Comparison of ENCODE assay signal across 14 cellular contexts in the genomic region with DNA sequence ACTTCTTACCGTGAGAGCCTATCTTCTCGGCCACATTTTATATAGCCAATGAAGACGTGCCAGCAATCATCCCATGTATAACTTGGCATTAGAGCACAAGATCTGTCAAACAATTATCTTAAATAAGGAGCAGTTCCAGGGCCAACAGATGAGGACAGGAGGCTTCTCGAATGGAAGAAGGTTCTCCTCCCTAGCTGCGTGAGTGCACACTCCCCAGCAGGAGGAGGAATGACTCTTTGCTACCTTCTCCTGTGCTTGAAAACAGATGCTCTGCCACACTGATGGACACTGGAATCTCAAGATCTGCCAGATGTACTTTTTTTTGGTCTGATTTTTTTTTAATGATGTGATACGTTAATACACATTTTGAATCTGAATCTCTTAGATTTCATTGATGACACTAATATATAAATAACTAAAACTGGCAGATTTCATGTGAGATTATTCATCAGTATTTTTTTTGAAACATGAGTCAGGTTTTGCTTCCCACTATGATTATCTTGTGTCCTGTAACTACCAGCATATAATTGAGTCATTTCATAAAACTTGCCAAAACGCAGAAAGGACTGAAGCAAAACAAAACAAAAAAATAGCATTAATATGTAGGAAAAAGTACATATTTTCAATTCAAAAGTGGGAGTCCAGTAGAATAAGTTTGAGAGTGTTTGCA. TPM values are rescaled to one million over a fixed set of nuclear protein-coding genes. Genes with fewer than 3 reads are reported as not detected.
A peak's percentile ranks its signal among the peaks of the same experiment; 100 is the strongest.
DNase-seq lines count a peak whose midpoint lies in the region; ATAC-seq, FAIRE-seq and TF ChIP-seq lines count a peak whose summit lies in the region.
"Had no signal": no experiment of that assay in that cellular context is flagged by ENCODE, and none has a peak within 500 bp of the region (broad histone marks: within the 10 kb centered on the region; RNA-seq: fewer than 3 reads in every experiment).

No MANE protein-coding gene starts in this region.

- peaks cover 2% of the 10 kb centered on the region for H3K4me1 Mint-ChIP-seq in astrocyte (ENCODE audit: low read depth, unreplicated experiment)
- H3K4me1 Mint-ChIP-seq in activated CD4-positive, alpha-beta T cell treated with anti-CD3 and anti-CD28 coated beads for 36 hours = peaks cover 2% of the 10 kb centered on the region

- H3K4me2 ChIP-seq in HCT116 (ENCODE audit: low read length) = no peak overlapping the region
- peak overlapping the region; percentile 67 for H3K4me2 ChIP-seq in astrocyte (ENCODE audit: low read length)

- no TSS peak for BruUV-seq in HCT116 (replicated peaks; lab: Mats Ljungman, UMichigan)

- FAIRE-seq in astrocyte (lab: Jason Lieb, UNC) = no peak

- H3K4me3 Mint-ChIP-seq in astrocyte (ENCODE audit: unreplicated experiment) = no peak overlapping the region
- H3K4me3 Mint-ChIP-seq in activated CD4-positive, alpha-beta T cell treated with anti-CD3 and anti-CD28 coated beads for 36 hours = no peak overlapping the region

- H3K79me2 ChIP-seq in HCT116 (ENCODE audit: insufficient read depth, low read length) (no peaks in the 10 kb centered on the region), astrocyte (ENCODE audit: insufficient read depth, low read length) (no peaks in the 10 kb centered on the region)

- H3K27ac ChIP-seq in AG04450 (ENCODE audit: low read depth, low read length) (no peak overlapping the region), HCT116 (ENCODE audit: low read depth, low read length) (no peak overlapping the region), astrocyte (ENCODE audit: low read depth, low read length) (no peak overlapping the region), right cardiac atrium (ENCODE audit: low read length) (no peak overlapping the region)

- WGBS in right cardiac atrium = 56% methylated on average over 7 of the region's 7 CpGs

- H3K27me3 ChIP-seq in AG04450 (ENCODE audit: control insufficient read depth, insufficient read depth, low read length) (no peaks in the 10 kb centered on the region), HCT116 (ENCODE audit: insufficient read depth, low read length) (no peaks in the 10 kb centered on the region), astrocyte (ENCODE audit: insufficient read depth, low read length) (no peaks in the 10 kb centered on the region), right cardiac atrium (ENCODE audit: control insufficient read depth, insufficient read depth) (no peaks in the 10 kb centered on the region)

- no peaks in the 10 kb centered on the region for H3K9me2 ChIP-seq in HCT116 (ENCODE audit: insufficient read depth)

- POLR2A ChIA-PET in AG04450 (lab: Yijun Ruan, JAX) = interaction anchor here (0.7 kb wide), 2 partner anchors 156 to 333 kb away, joined by 3 to 4 read pairs; no protein-coding TSS in a partner anchor
- POLR2A ChIA-PET in HCT116 (lab: Charles Lee) = interaction anchor here (0.7 kb wide), 1 partner anchor 87 kb away, joined by 3 read pairs; no protein-coding TSS in a partner anchor
- POLR2A ChIA-PET in activated CD4-positive, alpha-beta T cell treated with anti-CD3 and anti-CD28 coated beads for 36 hours (lab: Charles Lee) = no interaction called here

- H2AFZ ChIP-seq in HCT116 (ENCODE audit: low read depth, low read length, poor library complexity, severe bottlenecking) = no peak overlapping the region
- no peak overlapping the region for H2AFZ ChIP-seq in astrocyte (ENCODE audit: low read depth, low read length)

- no peaks in the 10 kb centered on the region for H3K27me3 Mint-ChIP-seq in astrocyte (ENCODE audit: low read depth, unreplicated experiment)
- peaks cover 4% of the 10 kb centered on the region for H3K27me3 Mint-ChIP-seq in activated CD4-positive, alpha-beta T cell treated with anti-CD3 and anti-CD28 coated beads for 36 hours

- no peak for TF ChIP-seq POLR2A in HCT116 (IDR thresholded peaks at IDR 0.05; ENCODE audit: borderline replicate concordance, extremely low read depth, insufficient read depth, insufficient read length)

- H3K9ac ChIP-seq in HCT116 (ENCODE audit: low read length) (no peak overlapping the region), astrocyte (ENCODE audit: low read length) (no peak overlapping the region)

- DNase-seq in AG04450 (ENCODE audit: low read depth, low spot score) = no peak
- no peak for DNase-seq in HCT116 (ENCODE audit: low read depth, low spot score)
- peak; percentile 65 for DNase-seq in astrocyte (ENCODE audit: low read depth)
- no peak for DNase-seq in right cardiac atrium
- DNase-seq in activated CD4-positive, alpha-beta T cell treated with anti-CD3 and anti-CD28 coated beads for 36 hours = no peak
- DNase-seq in activated CD8-positive, alpha-beta memory T cell treated with anti-CD3 and anti-CD28 coated beads, Interleukin-2, amount 50 U/mL, for 48 hours = no peak
- no peak for DNase-seq in NCI-H774 (lab: John Stamatoyannopoulos, UW)
- DNase-seq: activated CD4-positive, alpha-beta T cell treated with anti-CD3 and anti-CD28 coated beads for 1 hour; DND-41; foreskin melanocyte; Karpas-422; OCI-M1; stimulated activated CD4-positive, alpha-beta T cell treated with anti-CD3 and anti-CD28 coated beads, Interleukin-2, amount 100 ng/mL, for 24 hours had no signal

- H3K9me3 ChIP-seq in AG04450 (ENCODE audit: control insufficient read depth, insufficient read depth, low read length) (no peaks in the 10 kb centered on the region), HCT116 (ENCODE audit: control insufficient read depth in 1 of 2, insufficient read depth in 1 of 2, low read depth in 1 of 2, low read length in 2 of 2) (no peaks in the 10 kb centered on the region), astrocyte (ENCODE audit: insufficient read depth, low read depth, low read length) (no peaks in the 10 kb centered on the region), right cardiac atrium (ENCODE audit: control insufficient read depth, low read length) (no peaks in the 10 kb centered on the region)

- peak; percentile 53; the same call in 1 of the 2 replicates for ATAC-seq in HCT116
- ATAC-seq in right cardiac atrium = peak; percentile 45 to 69
- no peak for ATAC-seq in activated CD4-positive, alpha-beta T cell treated with anti-CD3 and anti-CD28 coated beads for 36 hours
- no peak for ATAC-seq in HG03097 (IDR thresholded peaks at IDR 0.05; ENCODE audit: low FRiP score, unreplicated experiment)

- intact Hi-C loops in HCT116 (cut with micrococcal nuclease) (no loop called here), right cardiac atrium (cut with DNase I) (no loop called here)
- intact Hi-C loops in activated CD4-positive, alpha-beta T cell treated with anti-CD3 and anti-CD28 coated beads for 36 hours (cut with DNase I, micrococcal nuclease) = no loop called here

- H3K36me3 Mint-ChIP-seq in astrocyte (ENCODE audit: low read depth, unreplicated experiment) = no peaks in the 10 kb centered on the region
- H3K36me3 Mint-ChIP-seq in activated CD4-positive, alpha-beta T cell treated with anti-CD3 and anti-CD28 coated beads for 36 hours (ENCODE audit: low read depth) = no peaks in the 10 kb centered on the region

- no peaks in the 10 kb centered on the region for H4K20me1 ChIP-seq in HCT116 (ENCODE audit: insufficient read depth)
- no peaks in the 10 kb centered on the region for H4K20me1 ChIP-seq in astrocyte (ENCODE audit: insufficient read depth, low read length)

- CTCF ChIA-PET in AG04450 (lab: Charles Lee) = interaction anchor here (0.7 to 1.4 kb wide), 4 partner anchors 24 to 343 kb away, joined by 3 to 4 read pairs (median 3); no protein-coding TSS in a partner anchor
- CTCF ChIA-PET in HCT116 (lab: Charles Lee) = no interaction called here
- CTCF ChIA-PET in activated CD4-positive, alpha-beta T cell treated with anti-CD3 and anti-CD28 coated beads for 36 hours (lab: Charles Lee) = no interaction called here

- H3K36me3 ChIP-seq in HCT116 (ENCODE audit: control insufficient read depth in 1 of 2, insufficient read depth in 2 of 2, low read length in 2 of 2) (no peaks in the 10 kb centered on the region), astrocyte (ENCODE audit: insufficient read depth, low read length) (no peaks in the 10 kb centered on the region)

- H3K27ac Mint-ChIP-seq in astrocyte (ENCODE audit: unreplicated experiment) = no peak overlapping the region
- no peak overlapping the region for H3K27ac Mint-ChIP-seq in activated CD4-positive, alpha-beta T cell treated with anti-CD3 and anti-CD28 coated beads for 36 hours

- no peak for TF ChIP-seq RAD21 in HCT116 (IDR thresholded peaks at IDR 0.05; ENCODE audit: low read depth)

- H3K4me3 ChIP-seq in AG04450 (ENCODE audit: low read depth, low read length) (no peak overlapping the region), HCT116 (replicated peaks in 1 of 2; ENCODE audit: low read depth in 1 of 2, low read length in 2 of 2) (no peak overlapping the region), astrocyte (ENCODE audit: insufficient read depth, low read depth, low read length) (no peak overlapping the region), right cardiac atrium (ENCODE audit: low read length) (peak overlapping the region; percentile 47)

- TF ChIP-seq CTCF in AG04450 (IDR thresholded peaks at IDR 0.05; ENCODE audit: low read depth, low read length) = peak; percentile 47
- TF ChIP-seq CTCF in HCT116 (IDR thresholded peaks at IDR 0.05 in 2 of 3, conservative IDR thresholded peaks at IDR 0.05 in 1 of 3; ENCODE audit: borderline replicate concordance in 1 of 3, insufficient read depth in 1 of 3, low read depth in 2 of 3, low read length in 2 of 3) = no peak
- TF ChIP-seq CTCF in astrocyte (IDR thresholded peaks at IDR 0.05; ENCODE audit: insufficient read depth, low read depth, low read length) = peak; percentile 23

- no peaks in the 10 kb centered on the region for H3K9me3 Mint-ChIP-seq in astrocyte (ENCODE audit: unreplicated experiment)
- H3K9me3 Mint-ChIP-seq in activated CD4-positive, alpha-beta T cell treated with anti-CD3 and anti-CD28 coated beads for 36 hours (ENCODE audit: low read depth) = no peaks in the 10 kb centered on the region

- RAD21 ChIA-PET in HCT116 (lab: Charles Lee; ENCODE audit: low non-redundant PET in 1 of 2, low total read pairs in 2 of 2, uncharacterized antibody in 2 of 2, unreplicated experiment in 2 of 2) = no interaction called here

- H3K4me1 ChIP-seq in HCT116 (ENCODE audit: control insufficient read depth in 1 of 2, insufficient read depth in 2 of 2, low read length in 2 of 2) (no peaks in the 10 kb centered on the region), astrocyte (ENCODE audit: insufficient read depth, low read length) (peaks cover 17% of the 10 kb centered on the region), right cardiac atrium (ENCODE audit: control insufficient read depth, insufficient read depth, low read length) (no peaks in the 10 kb centered on the region)

RNA-seq across cellular contexts. Expression of a gene that starts 0.6 kb away (rescaled TPM):
- polyA plus RNA-seq in AG04450 (2011; rRNA removed) (not detected in 2 replicates), right cardiac atrium (11.7 TPM)
- polyA minus RNA-seq in AG04450 (2011; rRNA and poly(A)+ RNA removed) = not detected in 2 replicates
- total RNA-seq in HCT116 (2021; ENCODE audit: unreplicated experiment) (not detected), astrocyte (not detected in 2 replicates), right cardiac atrium (10 to 100 TPM; 10.2 to 25.0 (median 16.2) TPM)
- not detected in 2 replicates for polyA plus RNA-seq in HCT116 (2012)
- not detected for total RNA-seq in activated CD4-positive, alpha-beta T cell treated with anti-CD3 and anti-CD28 coated beads for 36 hours

Comparison
In these comparisons a context has a peak if more than half of its experiments do, and no peak if none do; other contexts are left out.
1. CTCF ChIP-seq: peak in AG04450 (single experiment) and astrocyte (single experiment); none in HCT116 (0 of 3).
2. ATAC-seq: peak in HCT116 (single experiment) and right cardiac atrium (2 of 2); none in activated CD4-positive, alpha-beta T cell treated with anti-CD3 and anti-CD28 coated beads for 36 hours (single experiment) and HG03097 (single experiment).
3. RNA of a gene that starts 0.6 kb away (total RNA-seq): 10.2 to 25.0 TPM in right cardiac atrium; not detected in astrocyte, not detected in HCT116 (single experiment) and not detected in activated CD4-positive, alpha-beta T cell treated with anti-CD3 and anti-CD28 coated beads for 36 hours; every median in the first group is over 10 times any median in the second.